In genomic region chr1:171485375-171486047, GRCh38 we compare ENCODE assay signal across 8 cellular contexts. TPM values are rescaled to one million over a fixed set of nuclear protein-coding genes. Genes with fewer than 3 reads are reported as not detected.
DNase-seq lines count a peak whose midpoint lies in the region; ATAC-seq and TF ChIP-seq lines count a peak whose summit lies in the region.

Gene PRRC2C (plus strand): TSS chr1:171485530. CDS start chr1:171512089, 26,559 bp downstream.

- no TSS peak for BruUV-seq in Panc1 (replicated peaks; lab: Mats Ljungman, UMichigan)

- intact Hi-C loops in Panc1 (cut with micrococcal nuclease; ENCODE audit: unreplicated experiment) = no loop called here

- H3K27me3 ChIP-seq in Panc1 (ENCODE audit: control insufficient read depth, insufficient read depth, low read length) (no peaks in the 10 kb centered on the region), muscle layer of duodenum (ENCODE audit: low read depth, low read length) (no peaks in the 10 kb centered on the region)

- H3K4me3 ChIP-seq in Panc1 (ENCODE audit: low read depth in 2 of 2, low read length in 2 of 2) = peak within 1 kb of the TSS; percentile 69 to 97
- peak within 1 kb of the TSS; percentile 76 to 97 for H3K4me3 ChIP-seq in muscle layer of duodenum (ENCODE audit: low read depth in 1 of 2, low read length in 2 of 2)

- POLR2A ChIA-PET in Panc1 (lab: Charles Lee) = interaction anchor here (0.6 kb wide), 1 partner anchor 190 kb away, joined by 4 read pairs; no protein-coding TSS in a partner anchor

- H3K27ac ChIP-seq in Panc1 (ENCODE audit: low read length) = peak within 1 kb of the TSS; percentile 98
- peak within 1 kb of the TSS; percentile 93 for H3K27ac ChIP-seq in muscle layer of duodenum (ENCODE audit: low read length)

- peak; percentile 97 for ATAC-seq in GM21619 (IDR thresholded peaks at IDR 0.05; ENCODE audit: unreplicated experiment)
- peak; percentile 99 for ATAC-seq in Panc1
- peak; percentile 99 for ATAC-seq in esophagus mucosa

- H3K36me3 ChIP-seq in Panc1 (ENCODE audit: control insufficient read depth, insufficient read depth, low read length) (peaks cover 8% of the 10 kb centered on the region; the same call in 1 of the 2 replicates), muscle layer of duodenum (ENCODE audit: control insufficient read depth in 1 of 2, insufficient read depth in 2 of 2, low read length in 2 of 2) (peaks cover 0 to 12% of the 10 kb centered on the region in 2 donors)

- no peaks in the 10 kb centered on the region for H3K9me3 ChIP-seq in Panc1 (ENCODE audit: control insufficient read depth, insufficient read depth, low read depth, low read length)
- no peaks in the 10 kb centered on the region for H3K9me3 ChIP-seq in muscle layer of duodenum (ENCODE audit: control insufficient read depth in 1 of 2, low read length in 2 of 2)

- peaks cover 22% of the 10 kb centered on the region for H3K4me1 ChIP-seq in Panc1 (ENCODE audit: control insufficient read depth, insufficient read depth, low read length)
- peaks cover 18 to 28% of the 10 kb centered on the region in 2 donors for H3K4me1 ChIP-seq in muscle layer of duodenum (ENCODE audit: control insufficient read depth in 1 of 2, insufficient read depth in 2 of 2, low read length in 2 of 2)

- in situ Hi-C loops in KBM-7 (cut with MboI; ENCODE audit: low pct_unique_long_range_greater_than_20kb, low sequenced_read_pairs) = no loop called here
- in situ Hi-C loops in Panc1 (cut with HindIII; ENCODE audit: low pct_unique_long_range_greater_than_20kb, low sequenced_read_pairs) = no loop called here

- peak; percentile 93 for TF ChIP-seq CTCF in Panc1 (IDR thresholded peaks at IDR 0.05)

- CTCF ChIA-PET in Panc1 (lab: Charles Lee) = interaction anchor here (0.5 kb wide), 1 partner anchor 1030 kb away, joined by 3 read pairs; no protein-coding TSS in a partner anchor

- peak; percentile 99 for DNase-seq in DMS53 (lab: John Stamatoyannopoulos, UW)
- peak; percentile 96 for DNase-seq in KBM-7
- DNase-seq in Panc1 (ENCODE audit: low read depth, low spot score) = peak; percentile 93
- DNase-seq in activated T-cell treated with anti-CD3 and anti-CD28 coated beads, Interleukin-2, amount 50 U/mL, for 48 hours = peak; percentile 91 to 94
- DNase-seq in stimulated activated CD8-positive, alpha-beta memory T cell treated with anti-CD3 and anti-CD28 coated beads, Interleukin-7, amount 100 ng/mL, for 48 hours (ENCODE audit: extremely low read depth in 1 of 2, low read depth in 1 of 2) = peak; percentile 79 to 90

RNA-seq across cellular contexts. Expression of gene PRRC2C, which starts in this region (rescaled TPM):
- total RNA-seq in Panc1 (2021; ENCODE audit: unreplicated experiment) (145 TPM), esophagus mucosa (120 TPM)
- 44.7 TPM for polyA plus RNA-seq in Panc1 (2012; ENCODE audit: insufficient read length)

Comparison
In these comparisons a context has a peak if more than half of its experiments do, and no peak if none do; other contexts are left out.
1. Peak in every context shown above with its lines: DNase-seq, ATAC-seq, H3K4me3 ChIP-seq and H3K27ac ChIP-seq.